22 cellular contexts compared by ENCODE assay signal in genomic region chr12:48281811-48282210, GRCh38.
DNase-seq lines count a peak whose midpoint lies in the region; TF ChIP-seq lines count a peak whose summit lies in the region.
"Had no signal": no experiment of that assay in that cellular context is flagged by ENCODE, and none has a peak within 500 bp of the region (broad histone marks: within the 10 kb centered on the region; RNA-seq: fewer than 3 reads in every experiment).

No MANE protein-coding gene starts in this region.

- H3K27ac ChIP-seq in neutrophil = peak overlapping the region; percentile 75
- H3K27ac ChIP-seq: PC-9 had no signal

- no peaks in the 10 kb centered on the region for H3K9me3 ChIP-seq in neutrophil
- H3K9me3 ChIP-seq: BE2C had no signal

- TF ChIP-seq CTCF in LNCaP clone FGC (IDR thresholded peaks at IDR 0.05; ENCODE audit: control insufficient read depth, extremely low read depth, insufficient read depth) (no peak), neutrophil (IDR thresholded peaks at IDR 0.05) (no peak)

- peaks cover 72 to 82% of the 10 kb centered on the region in 2 experiments for H3K4me1 ChIP-seq in neutrophil (ENCODE audit: control insufficient read depth in 1 of 2, insufficient read depth in 1 of 2, low read depth in 1 of 2, low read length in 1 of 2)
- H3K4me1 ChIP-seq: BE2C had no signal

- DNase-seq in SIG-M5 treated with dmso at 0.1 percent for 504 hours (lab: John Stamatoyannopoulos, UW; ENCODE audit: unreplicated experiment) (peak; percentile 18), SIG-M5 (lab: John Stamatoyannopoulos, UW) (no peak), LNCaP clone FGC (ENCODE audit: low read depth) (peak; percentile 32), amniotic epithelial cell (ENCODE audit: low read depth) (peak; percentile 9), NCI-H2029 treated with DMSO at 0.1 percent for 48 hours (lab: John Stamatoyannopoulos, UW) (no peak)
- no peak for DNase-seq in activated CD4-positive, alpha-beta T cell treated with anti-CD3 and anti-CD28 coated beads, Interleukin-2, amount 50 U/mL, for 1 hour
- DNase-seq in activated CD4-positive, alpha-beta T cell treated with anti-CD3 and anti-CD28 coated beads, Interleukin-2, amount 50 U/mL, for 48 hours = no peak
- DNase-seq: 8988T; BE2C; CD4-positive, alpha-beta memory T cell; DMS153; GF-D8; HCEC 1CT; KBM-7; NCI-H1417; NCI-H187; NCI-H345; NCI-H524 treated with DMSO at 0.1 percent for 48 hours had no signal

- no peaks in the 10 kb centered on the region for H3K36me3 ChIP-seq in neutrophil
- H3K36me3 ChIP-seq: BE2C had no signal

- H3K27me3 ChIP-seq in neutrophil = no peaks in the 10 kb centered on the region
- H3K27me3 ChIP-seq: BE2C had no signal

- no peak overlapping the region for H3K4me3 ChIP-seq in LNCaP clone FGC (ENCODE audit: low read depth, low read length)
- no peak overlapping the region for H3K4me3 ChIP-seq in neutrophil (ENCODE audit: low read depth in 1 of 2, low read length in 1 of 2)
- H3K4me3 ChIP-seq: GM12878, GM23338, PC-9 had no signal

Comparison
In these comparisons a context has a peak if more than half of its experiments do, and no peak if none do; other contexts are left out.
1. DNase-seq: peak in SIG-M5 treated with dmso at 0.1 percent for 504 hours (single experiment), LNCaP clone FGC (single experiment) and amniotic epithelial cell (single experiment); none in SIG-M5 (single experiment), activated CD4-positive, alpha-beta T cell treated with anti-CD3 and anti-CD28 coated beads, Interleukin-2, amount 50 U/mL, for 1 hour (single experiment), activated CD4-positive, alpha-beta T cell treated with anti-CD3 and anti-CD28 coated beads, Interleukin-2, amount 50 U/mL, for 48 hours (0 of 2) and NCI-H2029 treated with DMSO at 0.1 percent for 48 hours (single experiment).